In genomic region chr3:106345353-106346027, GRCh38 we compare ENCODE assay signal across 10 cellular contexts.
A peak's percentile ranks its signal among the peaks of the same experiment; 100 is the strongest.
DNase-seq lines count a peak whose midpoint lies in the region; ATAC-seq and TF ChIP-seq lines count a peak whose summit lies in the region.
"Had no signal": no experiment of that assay in that cellular context is flagged by ENCODE, and none has a peak within 500 bp of the region (broad histone marks: within the 10 kb centered on the region; RNA-seq: fewer than 3 reads in every experiment).

No MANE protein-coding gene starts in this region.

- H3K27ac Mint-ChIP-seq in activated T-helper 2 cell treated with anti-CD3 and anti-CD28 coated beads, Interferon-gamma antibody, Interleukin-2, Interleukin-4, amounts not matched to agents 10 μg/mL and 5 μg/mL and 100 μg/mL, durations not matched to agents 14 hours and 24 hours and 36 hours: no peak overlapping the region

- intact Hi-C loops in gastrocnemius medialis (cut with DNase I; ENCODE audit: low total_unique reads): loop anchor here (2.0 to 10.0 kb wide), 6 partner anchors 112 to 1787 kb away; partner anchors contain the start of gene CBLB
- intact Hi-C loops in activated T-helper 2 cell treated with anti-CD3 and anti-CD28 coated beads, Interferon-gamma antibody, Interleukin-2, Interleukin-4, amounts not matched to agents 10 μg/mL and 5 μg/mL and 100 μg/mL, durations not matched to agents 14 hours and 24 hours and 36 hours (cut with micrococcal nuclease): no loop called here

- peak overlapping the region; percentile 4 for H2AFZ ChIP-seq in GM23248

- no peak for TF ChIP-seq CTCF in gastrocnemius medialis (IDR thresholded peaks at IDR 0.05 in 4 of 5, conservative IDR thresholded peaks at IDR 0.05 in 1 of 5)

- peak; percentile 94 for DNase-seq in GM23248
- DNase-seq in NCI-H524 treated with DMSO at 0.1 percent for 48 hours (lab: John Stamatoyannopoulos, UW): peak; percentile 99
- DNase-seq in gastrocnemius medialis: peak; percentile 58 to 68
- no peak for DNase-seq in activated T-helper 2 cell treated with anti-CD3 and anti-CD28 coated beads, Interferon-gamma antibody, Interleukin-2, Interleukin-4, amounts not matched to agents 10 μg/mL and 5 μg/mL and 100 μg/mL, durations not matched to agents 14 hours and 24 hours and 36 hours (ENCODE audit: low spot score)
- no peak for DNase-seq in anterior cingulate cortex (lab: John Stamatoyannopoulos, UW)
- DNase-seq in activated gamma-delta T cell treated with Interleukin-2 at 50 U/mL for 16 hours: no peak

- peaks cover 19% of the 10 kb centered on the region for H3F3A ChIP-seq in GM23248 (ENCODE audit: insufficient read depth)

- no peaks in the 10 kb centered on the region for H4K20me1 ChIP-seq in GM23248 (ENCODE audit: insufficient read depth)

- ATAC-seq in esophagus mucosa (peak; percentile 52), gastrocnemius medialis (peak; percentile 84 to 91), GM18511 (IDR thresholded peaks at IDR 0.05; ENCODE audit: unreplicated experiment) (no peak)

- TF ChIP-seq POLR2A in gastrocnemius medialis (IDR thresholded peaks at IDR 0.05): no peak

- H3K27ac ChIP-seq in GM23248 (peak overlapping the region; percentile 74), gastrocnemius medialis (peak overlapping the region; percentile 74 to 83 (median 78))

- no peak overlapping the region for H3K4me3 Mint-ChIP-seq in activated T-helper 2 cell treated with anti-CD3 and anti-CD28 coated beads, Interferon-gamma antibody, Interleukin-2, Interleukin-4, amounts not matched to agents 10 μg/mL and 5 μg/mL and 100 μg/mL, durations not matched to agents 14 hours and 24 hours and 36 hours (ENCODE audit: low read depth)

- no peaks in the 10 kb centered on the region for H3K36me3 Mint-ChIP-seq in activated T-helper 2 cell treated with anti-CD3 and anti-CD28 coated beads, Interferon-gamma antibody, Interleukin-2, Interleukin-4, amounts not matched to agents 10 μg/mL and 5 μg/mL and 100 μg/mL, durations not matched to agents 14 hours and 24 hours and 36 hours (ENCODE audit: low read depth)

- H3K36me3 ChIP-seq in GM23248 (ENCODE audit: low read depth) (no peaks in the 10 kb centered on the region), gastrocnemius medialis (no peaks in the 10 kb centered on the region)
- H3K36me3 ChIP-seq: tibial nerve had no signal

- H3K4me3 ChIP-seq in GM23248 (peak overlapping the region; percentile 14), gastrocnemius medialis (peak overlapping the region in 1 of 4 donors; percentile 10)
- H3K4me3 ChIP-seq: skin epidermis, tibial nerve had no signal

- H3K4me1 Mint-ChIP-seq in activated T-helper 2 cell treated with anti-CD3 and anti-CD28 coated beads, Interferon-gamma antibody, Interleukin-2, Interleukin-4, amounts not matched to agents 10 μg/mL and 5 μg/mL and 100 μg/mL, durations not matched to agents 14 hours and 24 hours and 36 hours (ENCODE audit: low read depth): peaks cover 25% of the 10 kb centered on the region

- H3K4me1 ChIP-seq in GM23248 (ENCODE audit: insufficient read depth) (peaks cover 36% of the 10 kb centered on the region), gastrocnemius medialis (peaks cover 64 to 68% of the 10 kb centered on the region in 2 donors)

- H3K27me3 Mint-ChIP-seq in activated T-helper 2 cell treated with anti-CD3 and anti-CD28 coated beads, Interferon-gamma antibody, Interleukin-2, Interleukin-4, amounts not matched to agents 10 μg/mL and 5 μg/mL and 100 μg/mL, durations not matched to agents 14 hours and 24 hours and 36 hours (ENCODE audit: low read depth): peaks cover 1% of the 10 kb centered on the region

- no peaks in the 10 kb centered on the region for H3K9me3 Mint-ChIP-seq in activated T-helper 2 cell treated with anti-CD3 and anti-CD28 coated beads, Interferon-gamma antibody, Interleukin-2, Interleukin-4, amounts not matched to agents 10 μg/mL and 5 μg/mL and 100 μg/mL, durations not matched to agents 14 hours and 24 hours and 36 hours

- no peaks in the 10 kb centered on the region for H3K79me2 ChIP-seq in GM23248 (ENCODE audit: insufficient read depth)

- peak overlapping the region; percentile 33; the same call in 1 of the 2 replicates for H3K9ac ChIP-seq in GM23248

- 2 to 4% methylated on average over 5 of the region's 5 CpGs for WGBS in GM23248 (ENCODE audit: low coverage in 1 of 2, low lambda C conversion rate in 2 of 2, missing lambda C conversion rate in 2 of 2), 2 experiments

- H3K9me3 ChIP-seq in GM23248 (ENCODE audit: low read depth): no peaks in the 10 kb centered on the region
- H3K9me3 ChIP-seq in gastrocnemius medialis: no peaks in the 10 kb centered on the region
- H3K9me3 ChIP-seq: tibial nerve had no signal

- in situ Hi-C loops in GM23248 (cut with MboI) (no loop called here), gastrocnemius medialis (cut with MboI; ENCODE audit: low sequenced_read_pairs in 4 of 4) (loop anchor here in 2 of 4 donors (10.0 kb wide), 1 partner anchor 109 kb away; no protein-coding TSS in a partner anchor)

- H3K9me2 ChIP-seq in GM23248 (ENCODE audit: insufficient read depth): no peaks in the 10 kb centered on the region

- H3K4me2 ChIP-seq in GM23248 (ENCODE audit: unreplicated experiment): peak overlapping the region; percentile 62

- H3K27me3 ChIP-seq in GM23248 (replicated peaks; ENCODE audit: insufficient read depth) (no peaks in the 10 kb centered on the region), gastrocnemius medialis (no peaks in the 10 kb centered on the region)
- H3K27me3 ChIP-seq: tibial nerve had no signal

Comparison
In these comparisons a context has a peak if more than half of its experiments do, and no peak if none do; other contexts are left out.
1. DNase-seq: peak in GM23248 (single experiment), NCI-H524 treated with DMSO at 0.1 percent for 48 hours (single experiment) and gastrocnemius medialis (2 of 2); none in activated T-helper 2 cell treated with anti-CD3 and anti-CD28 coated beads, Interferon-gamma antibody, Interleukin-2, Interleukin-4, amounts not matched to agents 10 μg/mL and 5 μg/mL and 100 μg/mL, durations not matched to agents 14 hours and 24 hours and 36 hours (single experiment), anterior cingulate cortex (0 of 58) and activated gamma-delta T cell treated with Interleukin-2 at 50 U/mL for 16 hours (single experiment).